Comparison of ENCODE assay signal across 1 cellular context in genomic region chr15:59501531-59502113, GRCh38.
TF ChIP-seq lines count a peak whose summit lies in the region.

No MANE protein-coding gene starts in this region.

TF ChIP-seq in GM23338, 12 proteins besides CTCF, POLR2A, EP300 and RAD21 (continued from another document):
- TF ChIP-seq, protein P1, sequence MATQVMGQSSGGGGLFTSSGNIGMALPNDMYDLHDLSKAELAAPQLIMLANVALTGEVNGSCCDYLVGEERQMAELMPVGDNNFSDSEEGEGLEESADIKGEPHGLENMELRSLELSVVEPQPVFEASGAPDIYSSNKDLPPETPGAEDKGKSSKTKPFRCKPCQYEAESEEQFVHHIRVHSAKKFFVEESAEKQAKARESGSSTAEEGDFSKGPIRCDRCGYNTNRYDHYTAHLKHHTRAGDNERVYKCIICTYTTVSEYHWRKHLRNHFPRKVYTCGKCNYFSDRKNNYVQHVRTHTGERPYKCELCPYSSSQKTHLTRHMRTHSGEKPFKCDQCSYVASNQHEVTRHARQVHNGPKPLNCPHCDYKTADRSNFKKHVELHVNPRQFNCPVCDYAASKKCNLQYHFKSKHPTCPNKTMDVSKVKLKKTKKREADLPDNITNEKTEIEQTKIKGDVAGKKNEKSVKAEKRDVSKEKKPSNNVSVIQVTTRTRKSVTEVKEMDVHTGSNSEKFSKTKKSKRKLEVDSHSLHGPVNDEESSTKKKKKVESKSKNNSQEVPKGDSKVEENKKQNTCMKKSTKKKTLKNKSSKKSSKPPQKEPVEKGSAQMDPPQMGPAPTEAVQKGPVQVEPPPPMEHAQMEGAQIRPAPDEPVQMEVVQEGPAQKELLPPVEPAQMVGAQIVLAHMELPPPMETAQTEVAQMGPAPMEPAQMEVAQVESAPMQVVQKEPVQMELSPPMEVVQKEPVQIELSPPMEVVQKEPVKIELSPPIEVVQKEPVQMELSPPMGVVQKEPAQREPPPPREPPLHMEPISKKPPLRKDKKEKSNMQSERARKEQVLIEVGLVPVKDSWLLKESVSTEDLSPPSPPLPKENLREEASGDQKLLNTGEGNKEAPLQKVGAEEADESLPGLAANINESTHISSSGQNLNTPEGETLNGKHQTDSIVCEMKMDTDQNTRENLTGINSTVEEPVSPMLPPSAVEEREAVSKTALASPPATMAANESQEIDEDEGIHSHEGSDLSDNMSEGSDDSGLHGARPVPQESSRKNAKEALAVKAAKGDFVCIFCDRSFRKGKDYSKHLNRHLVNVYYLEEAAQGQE (IDR thresholded peaks at IDR 0.05; ENCODE audit: unreplicated experiment), result no peak
